ENCODE assay signal across 16 cellular contexts in genomic region chr20:37342231-37343177, GRCh38. TPM values are rescaled to one million over a fixed set of nuclear protein-coding genes. Genes with fewer than 3 reads are reported as not detected.
DNase-seq lines count a peak whose midpoint lies in the region; ATAC-seq and TF ChIP-seq lines count a peak whose summit lies in the region.
"Had no signal": no experiment of that assay in that cellular context is flagged by ENCODE, and none has a peak within 500 bp of the region (broad histone marks: within the 10 kb centered on the region; RNA-seq: fewer than 3 reads in every experiment).

No MANE protein-coding gene starts in this region.

- H3K36me3 ChIP-seq in breast epithelium (no peaks in the 10 kb centered on the region), mammary epithelial cell (ENCODE audit: insufficient read depth, low read length) (no peaks in the 10 kb centered on the region)
- H3K36me3 ChIP-seq: cardiac muscle cell, esophagus muscularis mucosa had no signal

- H3K4me1 Mint-ChIP-seq in T-helper 17 cell, result peaks cover 9% of the 10 kb centered on the region
- H3K4me1 Mint-ChIP-seq: activated T-helper 17 cell treated with anti-CD3 and anti-CD28 coated beads, Interleukin-2, amount 50 U/mL, for 72 hours had no signal

- H3K27me3 ChIP-seq in breast epithelium, result no peaks in the 10 kb centered on the region
- no peaks in the 10 kb centered on the region for H3K27me3 ChIP-seq in mammary epithelial cell (ENCODE audit: insufficient read depth, low read length)
- H3K27me3 ChIP-seq: cardiac muscle cell had no signal

- H3K4me3 ChIP-seq in breast epithelium, result no peak overlapping the region
- no peak overlapping the region for H3K4me3 ChIP-seq in mammary epithelial cell (replicated peaks in 1 of 3; ENCODE audit: insufficient read depth in 1 of 3, low read depth in 2 of 3, low read length in 3 of 3)
- H3K4me3 ChIP-seq: cardiac muscle cell, esophagus muscularis mucosa, smooth muscle cell had no signal

- H3K4me1 ChIP-seq in breast epithelium, result peaks cover 0 to 7% of the 10 kb centered on the region in 2 donors
- peaks cover 33% of the 10 kb centered on the region for H3K4me1 ChIP-seq in mammary epithelial cell (ENCODE audit: insufficient read depth, low read length)

- H3K9me3 ChIP-seq in breast epithelium (no peaks in the 10 kb centered on the region), mammary epithelial cell (replicated peaks; ENCODE audit: insufficient read depth, low read length) (no peaks in the 10 kb centered on the region), T-helper 17 cell (ENCODE audit: control insufficient read depth, low read length, poor library complexity, severe bottlenecking) (no peaks in the 10 kb centered on the region)
- H3K9me3 ChIP-seq: esophagus muscularis mucosa had no signal

- no peaks in the 10 kb centered on the region for H3K36me3 Mint-ChIP-seq in T-helper 17 cell (ENCODE audit: low read depth)
- H3K36me3 Mint-ChIP-seq: naive B cell had no signal

- dilution Hi-C loops in mammary epithelial cell (cut with HindIII; ENCODE audit: low sequenced_read_pairs), result no loop called here

- DNase-seq in breast epithelium (ENCODE audit: low spot score in 2 of 2) (no peak), mammary epithelial cell (no peak), RPMI7951 (ENCODE audit: low read depth) (peak; percentile 32), hepatic stellate cell (ENCODE audit: low spot score) (peak; percentile 49), T-helper 17 cell (no peak), GOT3 (lab: John Stamatoyannopoulos, UW) (no peak)
- DNase-seq: activated CD4-positive, alpha-beta T cell treated with anti-CD3 and anti-CD28 coated beads for 4 hours; naive B cell; NCI-H1436; NCI-H748 treated with DMSO at 0.1 percent for 48 hours had no signal

- H3K9ac ChIP-seq in mammary epithelial cell (ENCODE audit: insufficient read depth, low read length), result no peak overlapping the region

- no peak overlapping the region for H3K4me3 Mint-ChIP-seq in T-helper 17 cell
- H3K4me3 Mint-ChIP-seq: activated T-helper 17 cell treated with anti-CD3 and anti-CD28 coated beads, Interleukin-2, amount 50 U/mL, for 72 hours had no signal

- no peaks in the 10 kb centered on the region for H3K27me3 Mint-ChIP-seq in T-helper 17 cell
- H3K27me3 Mint-ChIP-seq: activated T-helper 17 cell treated with anti-CD3 and anti-CD28 coated beads, Interleukin-2, amount 50 U/mL, for 72 hours; naive B cell had no signal

- WGBS in mammary epithelial cell (ENCODE audit: low coverage, missing lambda C conversion rate), result 66% methylated on average over 4 of the region's 4 CpGs

- no peak for ATAC-seq in HG03280 (IDR thresholded peaks at IDR 0.05; ENCODE audit: unreplicated experiment)
- ATAC-seq in T-helper 17 cell, result no peak
- ATAC-seq in HG03108 (IDR thresholded peaks at IDR 0.05; ENCODE audit: unreplicated experiment), result no peak
- ATAC-seq: activated T-helper 17 cell treated with anti-CD3 and anti-CD28 coated beads, Interleukin-2, amount 50 U/mL, for 72 hours had no signal

- BruUV-seq in mammary epithelial cell (replicated peaks; lab: Mats Ljungman, UMichigan), result no TSS peak

- H3K27ac ChIP-seq in breast epithelium, result peak overlapping the region; percentile 60 to 90
- H3K27ac ChIP-seq in mammary epithelial cell (ENCODE audit: insufficient read depth, low read depth, low read length), result no peak overlapping the region
- H3K27ac ChIP-seq: esophagus muscularis mucosa had no signal

- in situ Hi-C loops in mammary epithelial cell (cut with MboI; ENCODE audit: low sequenced_read_pairs in 2 of 2), result no loop called here

- H4K20me1 ChIP-seq in mammary epithelial cell (ENCODE audit: insufficient read depth, low read length), result no peaks in the 10 kb centered on the region

- H3K27ac Mint-ChIP-seq in T-helper 17 cell, result no peak overlapping the region
- H3K27ac Mint-ChIP-seq: activated T-helper 17 cell treated with anti-CD3 and anti-CD28 coated beads, Interleukin-2, amount 50 U/mL, for 72 hours had no signal

- peaks cover 23% of the 10 kb centered on the region for H3K79me2 ChIP-seq in mammary epithelial cell (ENCODE audit: insufficient read depth, low read length)

- no peak overlapping the region for H2AFZ ChIP-seq in mammary epithelial cell (ENCODE audit: low read depth, low read length)

- TF ChIP-seq POLR2A in breast epithelium (IDR thresholded peaks at IDR 0.05), result no peak

- TF ChIP-seq CTCF in breast epithelium (IDR thresholded peaks at IDR 0.05) (no peak), mammary epithelial cell (conservative IDR thresholded peaks at IDR 0.05 in 1 of 2, IDR thresholded peaks at IDR 0.05 in 1 of 2; ENCODE audit: extremely low read depth in 1 of 2, insufficient read depth in 1 of 2, low read depth in 1 of 2, low read length in 2 of 2) (no peak)

- H3K4me2 ChIP-seq in mammary epithelial cell (ENCODE audit: insufficient read depth, low read depth, low read length), result no peak overlapping the region
- H3K4me2 ChIP-seq: smooth muscle cell had no signal

- intact Hi-C loops in breast epithelium (cut with DNase I; ENCODE audit: low total_unique reads), result loop anchor here (5.0 to 10.0 kb wide), 2 partner anchors 48 to 395 kb away; no protein-coding TSS in a partner anchor
- intact Hi-C loops in mammary epithelial cell (cut with micrococcal nuclease), result no loop called here

- CTCF ChIA-PET in mammary epithelial cell (lab: Charles Lee; ENCODE audit: low non-redundant PET), result no interaction called here

RNA-seq across cellular contexts. Expression of gene SRC, which starts 3.4 kb away (rescaled TPM):
- 10 to 100 TPM; 12.8 to 25.6 (median 20.6) TPM for total RNA-seq in breast epithelium
- total RNA-seq in mammary epithelial cell, result 10 to 100 TPM; 52.7 to 60.2 TPM
- polyA plus RNA-seq in mammary epithelial cell, result 39.3 TPM
- polyA minus RNA-seq in mammary epithelial cell, result 54.6 TPM
- 10.5 and 11.3 TPM in 2 replicates for total RNA-seq in RPMI7951 (2014; rRNA removed; shearing (Covaris generic))
- 10 to 100 TPM in 1 of 2 donors, 1 to 10 TPM in 1; 6.2 to 22.8 TPM for total RNA-seq in T-helper 17 cell

RNA-seq across cellular contexts. Expression of gene MANBAL, which starts 53.0 kb away (rescaled TPM):
- total RNA-seq in breast epithelium, result 10 to 100 TPM; 31.8 to 42.0 (median 34.7) TPM
- 10 to 100 TPM; 19.0 to 58.5 TPM for total RNA-seq in mammary epithelial cell
- polyA plus RNA-seq in mammary epithelial cell, result 117 TPM
- polyA minus RNA-seq in mammary epithelial cell, result 58.0 TPM
- 28.1 and 28.9 TPM in 2 replicates for total RNA-seq in RPMI7951 (2014; rRNA removed; shearing (Covaris generic))
- 1 to 10 TPM; 3.6 to 4.9 TPM for total RNA-seq in T-helper 17 cell

Comparison
In these comparisons a context has a peak if more than half of its experiments do, and no peak if none do; other contexts are left out.
1. DNase-seq: peak in RPMI7951 (single experiment) and hepatic stellate cell (single experiment); none in breast epithelium (0 of 2), mammary epithelial cell (single experiment), T-helper 17 cell (0 of 3) and GOT3 (single experiment).